8 cellular contexts compared by ENCODE assay signal in the genomic region with DNA sequence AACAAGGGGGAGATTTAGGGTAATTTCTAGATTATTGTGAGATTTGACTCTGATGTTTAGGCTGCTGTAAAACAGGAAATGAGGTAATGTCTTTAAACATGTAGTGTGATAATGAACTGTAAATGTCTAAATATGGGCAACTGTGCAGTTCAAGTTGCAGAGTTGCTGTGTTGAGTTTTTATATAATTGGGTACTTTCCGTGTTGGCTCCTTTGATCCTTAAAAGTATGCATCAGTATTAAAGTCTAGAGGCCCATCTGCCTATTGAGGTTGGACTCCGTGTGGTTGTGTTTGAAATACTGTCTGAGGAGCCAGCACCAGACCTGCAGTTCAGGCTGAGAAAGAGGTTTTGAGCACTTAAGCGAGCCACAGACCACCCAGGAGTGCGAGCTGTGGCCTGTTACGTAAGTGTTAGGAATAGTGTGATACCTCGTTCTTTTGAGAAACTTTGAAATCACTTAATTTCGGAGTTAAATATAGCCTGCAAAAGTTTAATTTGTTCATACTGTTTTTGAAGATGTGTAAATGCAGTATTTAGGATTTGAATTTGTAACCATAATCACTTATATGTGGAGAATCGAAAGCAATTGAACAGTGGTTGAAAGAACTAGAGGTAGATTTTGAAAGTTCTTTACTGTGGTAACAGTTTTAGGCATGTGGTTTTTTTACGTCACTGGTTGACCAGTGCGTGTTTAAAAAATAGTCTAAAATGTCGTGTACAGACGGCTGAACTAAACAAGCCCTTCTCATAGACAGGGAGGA. TPM values are rescaled to one million over a fixed set of nuclear protein-coding genes. Genes with fewer than 3 reads are reported as not detected.
DNase-seq lines count a peak whose midpoint lies in the region; ATAC-seq and TF ChIP-seq lines count a peak whose summit lies in the region.

No MANE protein-coding gene starts in this region.

- peak overlapping the region; percentile 67 for H3K9ac ChIP-seq in OCI-LY1 (ENCODE audit: low read length)

- H3K27ac ChIP-seq in OCI-LY1 (ENCODE audit: low read depth, low read length, poor library complexity, severe bottlenecking) (peak overlapping the region; percentile 89), upper lobe of left lung (peak overlapping the region; percentile 69 to 79 (median 74))

- 52 to 61% methylated on average over 12 of the region's 12 CpGs for WGBS in upper lobe of left lung, 2 donors

- H3K79me2 ChIP-seq in OCI-LY1 (ENCODE audit: insufficient read depth, low read length): peaks cover 22% of the 10 kb centered on the region

- ATAC-seq in upper lobe of left lung (ENCODE audit: low FRiP score in 2 of 2) (peak in 1 of 2 donors; percentile 35), GM21619 (IDR thresholded peaks at IDR 0.05; ENCODE audit: unreplicated experiment) (no peak)

- no peaks in the 10 kb centered on the region for H3F3A ChIP-seq in OCI-LY1 (ENCODE audit: insufficient read depth, low read length)

- H3K27ac Mint-ChIP-seq in mesothelial cell of epicardium: peak overlapping the region; percentile 95

- no peak overlapping the region for H2AFZ ChIP-seq in OCI-LY1 (ENCODE audit: low read length)

- peak overlapping the region; percentile 47 for H3K4me3 ChIP-seq in OCI-LY1 (ENCODE audit: low read depth, low read length, poor library complexity, severe bottlenecking)
- peak overlapping the region in 1 of 4 donors; percentile 3 for H3K4me3 ChIP-seq in upper lobe of left lung

- H3K36me3 Mint-ChIP-seq in mesothelial cell of epicardium: peaks cover 10% of the 10 kb centered on the region

- peak overlapping the region; percentile 30 for H3K4me3 Mint-ChIP-seq in mesothelial cell of epicardium

- H3K4me1 Mint-ChIP-seq in mesothelial cell of epicardium: peaks cover 29% of the 10 kb centered on the region

- H3K27me3 ChIP-seq in OCI-LY1 (ENCODE audit: insufficient read depth, low read length) (no peaks in the 10 kb centered on the region), upper lobe of left lung (no peaks in the 10 kb centered on the region)

- H3K4me2 ChIP-seq in OCI-LY1 (ENCODE audit: low read length): peak overlapping the region; percentile 65

- no peaks in the 10 kb centered on the region for H3K9me2 ChIP-seq in OCI-LY1 (ENCODE audit: low read depth, low read length)

- H3K9me3 ChIP-seq in OCI-LY1 (ENCODE audit: low read length) (no peaks in the 10 kb centered on the region), upper lobe of left lung (no peaks in the 10 kb centered on the region)

- TF ChIP-seq CTCF in OCI-LY1 (IDR thresholded peaks at IDR 0.05; ENCODE audit: low read length): no peak
- no peak for TF ChIP-seq CTCF in mesothelial cell of epicardium (IDR thresholded peaks at IDR 0.05; ENCODE audit: unreplicated experiment)
- TF ChIP-seq CTCF in upper lobe of left lung (IDR thresholded peaks at IDR 0.05): no peak

- no peak for TF ChIP-seq EP300 in upper lobe of left lung (IDR thresholded peaks at IDR 0.05)

- no peaks in the 10 kb centered on the region for H4K20me1 ChIP-seq in OCI-LY1 (ENCODE audit: insufficient read depth, low read length)

- no peaks in the 10 kb centered on the region for H3K27me3 Mint-ChIP-seq in mesothelial cell of epicardium (ENCODE audit: low read depth)

- TF ChIP-seq POLR2A in upper lobe of left lung (IDR thresholded peaks at IDR 0.05): peak in 1 of 4 donors; percentile 10

- H3K36me3 ChIP-seq in OCI-LY1 (ENCODE audit: insufficient read depth, low read length) (peaks cover 16% of the 10 kb centered on the region; the same call in 1 of the 2 replicates), upper lobe of left lung (peaks cover 6 to 15% (median 11%) of the 10 kb centered on the region in 4 donors)

- DNase-seq in stimulated activated CD4-positive, alpha-beta T cell treated with anti-CD3 and anti-CD28 coated beads, Interleukin-15, amount 100 ng/mL, for 24 hours: peak; percentile 31
- DNase-seq in stimulated activated CD4-positive, alpha-beta T cell treated with anti-CD3 and anti-CD28 coated beads, Interleukin-2, amount 100 ng/mL, for 48 hours: no peak
- peak; percentile 51 for DNase-seq in amniotic epithelial cell (ENCODE audit: low read depth)
- no peak for DNase-seq in mesothelial cell of epicardium (ENCODE audit: low spot score in 2 of 2, unreplicated experiment in 2 of 2)
- DNase-seq in upper lobe of left lung: no peak
- DNase-seq in NCI-H1694 treated with DMSO at 0.1 percent for 48 hours (lab: John Stamatoyannopoulos, UW): no peak

- peaks cover 46% of the 10 kb centered on the region for H3K4me1 ChIP-seq in OCI-LY1 (ENCODE audit: insufficient read depth, low read length, severe bottlenecking)
- H3K4me1 ChIP-seq in upper lobe of left lung: peaks cover 9 to 33% (median 30%) of the 10 kb centered on the region in 4 donors

- no peaks in the 10 kb centered on the region for H3K9me3 Mint-ChIP-seq in mesothelial cell of epicardium

RNA-seq across cellular contexts. Expression of a gene that starts 9.0 kb away (rescaled TPM):
- 227 to 235 TPM (median 229 TPM) in 3 replicates for total RNA-seq in mesothelial cell of epicardium
- 100 to 1,000 TPM in 2 of 6 donors, 10 to 100 TPM in 3, 1 to 10 TPM in 1; 9.2 to 161 (median 27.6) TPM for total RNA-seq in upper lobe of left lung

RNA-seq across cellular contexts. Expression of a gene that starts 34.0 kb away (rescaled TPM):
- total RNA-seq in mesothelial cell of epicardium (0.59 to 0.87 TPM (median 0.84 TPM) in 3 replicates), upper lobe of left lung (under 1 TPM in 1 of 6 donors, not detected in 5; 0.44 TPM)

Comparison
In these comparisons a context has a peak if more than half of its experiments do, and no peak if none do; other contexts are left out.
1. DNase-seq: peak in stimulated activated CD4-positive, alpha-beta T cell treated with anti-CD3 and anti-CD28 coated beads, Interleukin-15, amount 100 ng/mL, for 24 hours (single experiment) and amniotic epithelial cell (single experiment); none in stimulated activated CD4-positive, alpha-beta T cell treated with anti-CD3 and anti-CD28 coated beads, Interleukin-2, amount 100 ng/mL, for 48 hours (0 of 2), mesothelial cell of epicardium (0 of 2), upper lobe of left lung (0 of 2) and NCI-H1694 treated with DMSO at 0.1 percent for 48 hours (single experiment).